In genomic region chr16:85026696-85027095, GRCh38 we compare ENCODE assay signal across 8 cellular contexts. TPM values are rescaled to one million over a fixed set of nuclear protein-coding genes. Genes with fewer than 3 reads are reported as not detected.
DNase-seq lines count a peak whose midpoint lies in the region; ATAC-seq and TF ChIP-seq lines count a peak whose summit lies in the region.
"Had no signal": no experiment of that assay in that cellular context is flagged by ENCODE, and none has a peak within 500 bp of the region (broad histone marks: within the 10 kb centered on the region; RNA-seq: fewer than 3 reads in every experiment).

No MANE protein-coding gene starts in this region.

- peak overlapping the region; percentile 81 for H3K27ac ChIP-seq in hepatocyte
- peak overlapping the region in 7 of 8 donors; percentile 87 to 98 (median 90) for H3K27ac ChIP-seq in spleen

- no peak for DNase-seq in HFFc6
- DNase-seq in activated CD4-positive, alpha-beta memory T cell treated with anti-CD3 and anti-CD28 coated beads, Interleukin-2, amount 10 ng/mL, durations not matched to agents 7 days and 5 days = no peak
- DNase-seq in hepatocyte (ENCODE audit: low spot score) = no peak
- no peak for DNase-seq in spleen
- DNase-seq in GM20000 (ENCODE audit: low spot score) = no peak
- DNase-seq: KBM-7 had no signal

- H3K4me3 ChIP-seq in hepatocyte = peak overlapping the region; percentile 58
- peak overlapping the region in 7 of 8 donors; percentile 63 to 86 (median 79) for H3K4me3 ChIP-seq in spleen

- WGBS in hepatocyte (ENCODE audit: low lambda C conversion rate, missing lambda C conversion rate) = 64% methylated on average over 5 of the region's 5 CpGs
- 44 to 63% (median 50%) methylated on average over 5 of the region's 5 CpGs for WGBS in spleen, 5 donors

- peak overlapping the region; percentile 92 for H3K4me3 Mint-ChIP-seq in HFFc6
- H3K4me3 Mint-ChIP-seq in activated CD4-positive, alpha-beta memory T cell treated with anti-CD3 and anti-CD28 coated beads, Interleukin-2, amount 10 ng/mL, durations not matched to agents 7 days and 5 days = peak overlapping the region; percentile 85

- intact Hi-C loops in spleen (cut with DNase I; ENCODE audit: low total_unique reads) = no loop called here

- no peaks in the 10 kb centered on the region for H3K9me2 ChIP-seq in hepatocyte (replicated peaks; ENCODE audit: insufficient read depth)

- no peaks in the 10 kb centered on the region for H4K20me1 ChIP-seq in hepatocyte (ENCODE audit: insufficient read depth, poor library complexity, severe bottlenecking)

- H3K36me3 ChIP-seq in hepatocyte (replicated peaks; ENCODE audit: insufficient read depth, low read depth) (no peaks in the 10 kb centered on the region), spleen (peaks cover 0 to 5% (median 2%) of the 10 kb centered on the region in 6 donors)

- H3K4me1 ChIP-seq in hepatocyte (ENCODE audit: insufficient read depth) = peaks cover 25% of the 10 kb centered on the region
- H3K4me1 ChIP-seq in spleen = peaks cover 21 to 67% (median 44%) of the 10 kb centered on the region in 6 donors

- POLR2A ChIA-PET in activated CD4-positive, alpha-beta memory T cell treated with anti-CD3 and anti-CD28 coated beads, Interleukin-2, amount 10 ng/mL, durations not matched to agents 7 days and 5 days (lab: Charles Lee) = interaction anchor here (1.5 to 3.4 kb wide), 6 partner anchors 10 to 29 kb away, joined by 5 to 56 read pairs (median 10); partner anchors contain the start of gene ZDHHC7

- CTCF ChIA-PET in activated CD4-positive, alpha-beta memory T cell treated with anti-CD3 and anti-CD28 coated beads, Interleukin-2, amount 10 ng/mL, durations not matched to agents 7 days and 5 days (lab: Charles Lee) = interaction anchor here (0.9 to 2.7 kb wide), 10 partner anchors 11 to 840 kb away, joined by 3 to 14 read pairs (median 6); partner anchors contain the start of gene TAF1C

- no peak for TF ChIP-seq POLR2A in spleen (IDR thresholded peaks at IDR 0.05)

- H3K27me3 ChIP-seq in hepatocyte (no peaks in the 10 kb centered on the region), spleen (replicated peaks in 1 of 7) (no peaks in the 10 kb centered on the region)

- ATAC-seq in GM18502 (IDR thresholded peaks at IDR 0.05; ENCODE audit: poor library complexity, unreplicated experiment) (no peak), HG02798 (IDR thresholded peaks at IDR 0.05; ENCODE audit: poor library complexity, unreplicated experiment) (no peak)

- no peaks in the 10 kb centered on the region for H3K9me3 Mint-ChIP-seq in HFFc6
- no peaks in the 10 kb centered on the region for H3K9me3 Mint-ChIP-seq in activated CD4-positive, alpha-beta memory T cell treated with anti-CD3 and anti-CD28 coated beads, Interleukin-2, amount 10 ng/mL, durations not matched to agents 7 days and 5 days

- H3K36me3 Mint-ChIP-seq in HFFc6 (ENCODE audit: low read depth) = peaks cover 3% of the 10 kb centered on the region; the same call in 1 of the 2 replicates
- no peaks in the 10 kb centered on the region for H3K36me3 Mint-ChIP-seq in activated CD4-positive, alpha-beta memory T cell treated with anti-CD3 and anti-CD28 coated beads, Interleukin-2, amount 10 ng/mL, durations not matched to agents 7 days and 5 days (ENCODE audit: low read depth)

- H3K4me2 ChIP-seq in hepatocyte = peak overlapping the region; percentile 80

- H3K9me3 ChIP-seq in hepatocyte (ENCODE audit: low read depth) (no peaks in the 10 kb centered on the region), spleen (no peaks in the 10 kb centered on the region)

- H3K4me1 Mint-ChIP-seq in HFFc6 (ENCODE audit: low read depth) = peaks cover 40% of the 10 kb centered on the region
- H3K4me1 Mint-ChIP-seq in activated CD4-positive, alpha-beta memory T cell treated with anti-CD3 and anti-CD28 coated beads, Interleukin-2, amount 10 ng/mL, durations not matched to agents 7 days and 5 days = peaks cover 39% of the 10 kb centered on the region

- H3K27ac Mint-ChIP-seq in HFFc6 = peak overlapping the region; percentile 94
- H3K27ac Mint-ChIP-seq in activated CD4-positive, alpha-beta memory T cell treated with anti-CD3 and anti-CD28 coated beads, Interleukin-2, amount 10 ng/mL, durations not matched to agents 7 days and 5 days = no peak overlapping the region

- H3K79me2 ChIP-seq in hepatocyte = peaks cover 23% of the 10 kb centered on the region

- H3K27me3 Mint-ChIP-seq in HFFc6 (ENCODE audit: insufficient read depth) = peaks cover 10% of the 10 kb centered on the region
- H3K27me3 Mint-ChIP-seq in activated CD4-positive, alpha-beta memory T cell treated with anti-CD3 and anti-CD28 coated beads, Interleukin-2, amount 10 ng/mL, durations not matched to agents 7 days and 5 days = peaks cover 2% of the 10 kb centered on the region

- no peak overlapping the region for H2AFZ ChIP-seq in hepatocyte

- no peak for TF ChIP-seq CTCF in HFFc6 (IDR thresholded peaks at IDR 0.05)
- no peak for TF ChIP-seq CTCF in hepatocyte (IDR thresholded peaks at IDR 0.05; ENCODE audit: poor library complexity)
- no peak for TF ChIP-seq CTCF in spleen (IDR thresholded peaks at IDR 0.05 in 8 of 11, conservative IDR thresholded peaks at IDR 0.05 in 3 of 11)
- TF ChIP-seq CTCF in GM20000 (IDR thresholded peaks at IDR 0.05; ENCODE audit: extremely low read depth, missing control alignments) = no peak

RNA-seq across cellular contexts. Expression of gene KIAA0513, which starts 0.9 kb away (rescaled TPM):
- total RNA-seq in HFFc6 (2021; fragmentation: NEBNext Ultra II Directional; extraction: Animal tissue kit (Norgen Biotek cat#: 25700)) = 10 to 100 TPM; 12.5 to 15.4 (median 13.8) TPM
- 1 to 10 TPM; 7.4 to 7.9 TPM for total RNA-seq in activated CD4-positive, alpha-beta memory T cell treated with anti-CD3 and anti-CD28 coated beads, Interleukin-2, amount 10 ng/mL, durations not matched to agents 7 days and 5 days
- total RNA-seq in hepatocyte (6.9 and 14.9 TPM in 2 replicates), spleen (10 to 100 TPM; 21.4 to 30.0 (median 23.3) TPM)
- polyA plus RNA-seq in hepatocyte (8.1 and 10.1 TPM in 2 replicates), spleen (1 to 10 TPM; 1.7 to 6.0 (median 2.0) TPM)

RNA-seq across cellular contexts. Expression of gene ZDHHC7, which starts 15.4 kb away (rescaled TPM):
- total RNA-seq in HFFc6 (2021; fragmentation: NEBNext Ultra II Directional; extraction: Animal tissue kit (Norgen Biotek cat#: 25700)) = 10 to 100 TPM; 73.9 to 90.4 (median 78.1) TPM
- 10 to 100 TPM; 24.6 to 25.1 TPM for total RNA-seq in activated CD4-positive, alpha-beta memory T cell treated with anti-CD3 and anti-CD28 coated beads, Interleukin-2, amount 10 ng/mL, durations not matched to agents 7 days and 5 days
- total RNA-seq in hepatocyte (59.2 and 65.2 TPM in 2 replicates), spleen (10 to 100 TPM; 39.3 to 87.1 (median 52.3) TPM)
- polyA plus RNA-seq in hepatocyte (50.0 and 51.4 TPM in 2 replicates), spleen (10 to 100 TPM; 10.3 to 21.5 (median 16.0) TPM)
